Comparison of ENCODE assay signal across 8 cellular contexts in genomic region chr2:190179754-190180312, GRCh38.
A peak's percentile ranks its signal among the peaks of the same experiment; 100 is the strongest.
DNase-seq lines count a peak whose midpoint lies in the region; ATAC-seq, FAIRE-seq and TF ChIP-seq lines count a peak whose summit lies in the region.

No MANE protein-coding gene starts in this region.

- H3K36me3 ChIP-seq in NT2/D1 (ENCODE audit: insufficient read depth, insufficient read length, low read length), result no peaks in the 10 kb centered on the region

- H3K9ac ChIP-seq in NT2/D1 (ENCODE audit: insufficient read length, low read depth), result peak overlapping the region; percentile 71

- H3K9me3 ChIP-seq in NT2/D1 (ENCODE audit: insufficient read depth, low read length), result no peaks in the 10 kb centered on the region

- peak overlapping the region; percentile 66 for H3K4me3 ChIP-seq in NT2/D1 (ENCODE audit: insufficient read length, low read depth)
- H3K4me3 ChIP-seq in fibroblast of mammary gland (ENCODE audit: control insufficient read depth, low read depth, low read length), result peak overlapping the region; percentile 56

- no peak for TF ChIP-seq POLR2A in GM12891 (IDR thresholded peaks at IDR 0.05; ENCODE audit: low read depth, low read length)

- ATAC-seq in HG02884 (IDR thresholded peaks at IDR 0.05; ENCODE audit: unreplicated experiment), result no peak

- H3K9me3 Mint-ChIP-seq in progenitor cell of endocrine pancreas (ENCODE audit: low read depth), result no peaks in the 10 kb centered on the region

- FAIRE-seq in GM12891 (lab: Jason Lieb, UNC), result peak; percentile 58

- H3K36me3 Mint-ChIP-seq in progenitor cell of endocrine pancreas (ENCODE audit: insufficient read depth), result no peaks in the 10 kb centered on the region

- no peak overlapping the region for H3K27ac Mint-ChIP-seq in progenitor cell of endocrine pancreas

- peaks cover 6% of the 10 kb centered on the region for H3K4me1 Mint-ChIP-seq in progenitor cell of endocrine pancreas (ENCODE audit: low read depth)

- DNase-seq in GM12891 (ENCODE audit: insufficient read length, low spot score) (no peak), NT2/D1 (ENCODE audit: low read depth, low spot score) (no peak), fibroblast of mammary gland (ENCODE audit: low read depth) (no peak), progenitor cell of endocrine pancreas (ENCODE audit: low spot score, unreplicated experiment) (no peak), NCI-H2107 (lab: John Stamatoyannopoulos, UW) (no peak)
- DNase-seq in stimulated activated CD4-positive, alpha-beta T cell treated with anti-CD3 and anti-CD28 coated beads, Interleukin-4, amount 100 ng/mL, for 4 hours, result no peak
- DNase-seq in central memory CD4-positive, alpha-beta T cell, result no peak

- H3K27me3 Mint-ChIP-seq in progenitor cell of endocrine pancreas, result peaks cover 2% of the 10 kb centered on the region

- TF ChIP-seq CTCF in fibroblast of mammary gland (conservative IDR thresholded peaks at IDR 0.05; ENCODE audit: control insufficient read depth, insufficient read depth, low read depth, low read length), result no peak
- TF ChIP-seq CTCF in progenitor cell of endocrine pancreas (IDR thresholded peaks at IDR 0.05; ENCODE audit: unreplicated experiment), result no peak

- H3K4me1 ChIP-seq in NT2/D1 (ENCODE audit: insufficient read depth, insufficient read length), result no peaks in the 10 kb centered on the region

- H3K27me3 ChIP-seq in NT2/D1 (ENCODE audit: insufficient read depth, insufficient read length), result peaks cover 32% of the 10 kb centered on the region

- peak overlapping the region; percentile 64 for H3K4me3 Mint-ChIP-seq in progenitor cell of endocrine pancreas (ENCODE audit: low read depth)

TF ChIP-seq in GM12891, 5 proteins besides CTCF, POLR2A, EP300 and RAD21:
- TF ChIP-seq POU2F2 (IDR thresholded peaks at IDR 0.05; ENCODE audit: low read depth, low read length), result no peak
- TF ChIP-seq TAF1 (IDR thresholded peaks at IDR 0.05; ENCODE audit: low read depth, low read length), result no peak
- TF ChIP-seq PAX5 (IDR thresholded peaks at IDR 0.05; ENCODE audit: insufficient read depth, low read length, severe bottlenecking), result no peak
- no peak for TF ChIP-seq SPI1 (IDR thresholded peaks at IDR 0.05; ENCODE audit: low read depth, low read length)
- no peak for TF ChIP-seq POLR2AphosphoS5 (IDR thresholded peaks at IDR 0.05; ENCODE audit: low read depth, low read length)
